In genomic region chr2:234768608-234769196, GRCh38 we compare ENCODE assay signal across 19 cellular contexts.
DNase-seq lines count a peak whose midpoint lies in the region; ATAC-seq and TF ChIP-seq lines count a peak whose summit lies in the region.
"Had no signal": no experiment of that assay in that cellular context is flagged by ENCODE, and none has a peak within 500 bp of the region (broad histone marks: within the 10 kb centered on the region; RNA-seq: fewer than 3 reads in every experiment).

No MANE protein-coding gene starts in this region.

- no peak overlapping the region for H2AK9ac ChIP-seq in IMR-90 (replicated peaks; ENCODE audit: low read depth, low read length, poor library complexity)

- H3K36me3 ChIP-seq in IMR-90 (ENCODE audit: control insufficient read depth, insufficient read depth, low read length) (no peaks in the 10 kb centered on the region), neuronal stem cell (replicated peaks in 1 of 2; ENCODE audit: control insufficient read depth in 2 of 2, insufficient read depth in 2 of 2, low read length in 2 of 2) (no peaks in the 10 kb centered on the region)
- H3K36me3 ChIP-seq: BLaER1 treated with 17β-estradiol and CSF1 and Interleukin-3, amounts not matched to agents 10 nM and 100 nM; SJCRH30 had no signal

- dilution Hi-C loops in IMR-90 (cut with HindIII; ENCODE audit: low sequenced_read_pairs, unreplicated experiment), result no loop called here

- H3K27me3 ChIP-seq in IMR-90 (ENCODE audit: control insufficient read depth, insufficient read depth, low read length) (no peaks in the 10 kb centered on the region), neuronal stem cell (ENCODE audit: control insufficient read depth in 3 of 3, insufficient read depth in 3 of 3, low read depth in 1 of 3, low read length in 3 of 3) (no peaks in the 10 kb centered on the region)
- H3K27me3 ChIP-seq: BLaER1 treated with 17β-estradiol and CSF1 and Interleukin-3, amounts not matched to agents 10 nM and 100 nM; SJCRH30 had no signal

- no peak overlapping the region for H3K9ac ChIP-seq in IMR-90 (ENCODE audit: low read depth, low read length)
- no peak overlapping the region for H3K9ac ChIP-seq in neuronal stem cell (ENCODE audit: low read depth, low read length, poor library complexity)
- H3K9ac ChIP-seq: BLaER1 treated with 17β-estradiol and CSF1 and Interleukin-3, amounts not matched to agents 10 nM and 100 nM had no signal

- no peak overlapping the region for H2BK12ac ChIP-seq in neuronal stem cell (ENCODE audit: low read length)

- H3K79me1 ChIP-seq in IMR-90 (ENCODE audit: low read depth in 1 of 2, low read length in 2 of 2) (no peaks in the 10 kb centered on the region), neuronal stem cell (ENCODE audit: low read depth, low read length) (no peaks in the 10 kb centered on the region)

- in situ Hi-C loops in IMR-90 (cut with MboI; ENCODE audit: low sequenced_read_pairs), result no loop called here

- TF ChIP-seq RAD21 in IMR-90 (IDR thresholded peaks at IDR 0.05; ENCODE audit: low read length), result no peak

- peak overlapping the region; percentile 50 to 57; a peak in 2 of 4 replicates for H4K8ac ChIP-seq in IMR-90 (ENCODE audit: low read depth in 2 of 2, low read length in 2 of 2)
- H4K8ac ChIP-seq in neuronal stem cell (ENCODE audit: low read depth, low read length), result no peak overlapping the region

- peak overlapping the region; percentile 80 for H2BK20ac ChIP-seq in IMR-90 (ENCODE audit: low read depth, low read length)

- BruUV-seq in IMR-90 (replicated peaks; lab: Mats Ljungman, UMichigan), result no TSS peak

- peak overlapping the region; percentile 78 for H4K5ac ChIP-seq in IMR-90 (ENCODE audit: low read depth, low read length)

- intact Hi-C loops in IMR-90 (cut with micrococcal nuclease), result no loop called here

- H3K23ac ChIP-seq in IMR-90 (ENCODE audit: low read depth, low read length) (no peak overlapping the region), neuronal stem cell (ENCODE audit: low read depth, low read length, poor library complexity) (no peak overlapping the region)

- H2BK5ac ChIP-seq in IMR-90 (ENCODE audit: low read depth, low read length, poor library complexity, severe bottlenecking) (peak overlapping the region; percentile 26), neuronal stem cell (ENCODE audit: low read length) (no peak overlapping the region)

- H3K4me1 ChIP-seq in IMR-90 (ENCODE audit: control insufficient read depth, insufficient read depth, low read length) (peaks cover 34% of the 10 kb centered on the region), neuronal stem cell (ENCODE audit: control insufficient read depth in 2 of 2, insufficient read depth in 1 of 2, low read depth in 1 of 2, low read length in 2 of 2) (peaks cover 20 to 25% of the 10 kb centered on the region in 2 donors)
- H3K4me1 ChIP-seq: BLaER1 treated with 17β-estradiol and CSF1 and Interleukin-3, amounts not matched to agents 10 nM and 100 nM had no signal

- H3K9me3 ChIP-seq in IMR-90 (ENCODE audit: control insufficient read depth, insufficient read depth, low read length), result no peaks in the 10 kb centered on the region
- peaks cover 0 to 3% of the 10 kb centered on the region in 2 donors for H3K9me3 ChIP-seq in neuronal stem cell (replicated peaks in 1 of 2; ENCODE audit: control insufficient read depth in 2 of 2, insufficient read depth in 1 of 2, low read depth in 1 of 2, low read length in 2 of 2)
- H3K9me3 ChIP-seq: SJCRH30 had no signal

- H2AFZ ChIP-seq in IMR-90 (replicated peaks; ENCODE audit: low read length, poor library complexity) (peak overlapping the region; percentile 27), neuronal stem cell (ENCODE audit: low read length) (no peak overlapping the region)
- H2AFZ ChIP-seq: PC-9 had no signal

- DNase-seq in AG20443 (ENCODE audit: low spot score) (peak; percentile 75), IMR-90 (peak; percentile 29), fibroblast of the aortic adventitia (ENCODE audit: low read depth) (peak; percentile 60), neuronal stem cell (ENCODE audit: low spot score) (no peak), hypothalamus (lab: John Stamatoyannopoulos, UW) (no peak), foreskin melanocyte (no peak), LoVo (ENCODE audit: low spot score) (no peak), caudate nucleus (lab: John Stamatoyannopoulos, UW) (no peak)
- DNase-seq: Calu3; CD8-positive, alpha-beta T cell; H9; KBM-7; NCI-H1436; NCI-H2029; NCI-H2171; NCI-H526; PC-9; SJCRH30 had no signal

- no CpG with 5 or more reads among the region's 9 CpGs for WGBS in IMR-90 (ENCODE audit: extremely low coverage in 2 of 2, insufficient read length in 1 of 2), 2 experiments
- no CpG with 5 or more reads among the region's 9 CpGs for WGBS in neuronal stem cell (ENCODE audit: extremely low coverage in 2 of 2, insufficient read length in 2 of 2, insufficient replicate concordance in 1 of 2), 2 donors

- peak overlapping the region; percentile 47; the same call in 2 of the 3 replicates for H2BK15ac ChIP-seq in IMR-90 (ENCODE audit: low read depth, low read length)
- peak overlapping the region; percentile 23 for H2BK15ac ChIP-seq in neuronal stem cell (ENCODE audit: low read length)

- H3K14ac ChIP-seq in IMR-90 (replicated peaks; ENCODE audit: low read depth, low read length), result peak overlapping the region; percentile 45
- no peak overlapping the region for H3K14ac ChIP-seq in neuronal stem cell (ENCODE audit: low read length)

- no peak for ATAC-seq in IMR-90 (ENCODE audit: low read depth)
- ATAC-seq: CD8-positive, alpha-beta T cell had no signal

- H2AK5ac ChIP-seq in IMR-90 (ENCODE audit: low read depth, low read length), result peak overlapping the region; percentile 79
- peak overlapping the region; percentile 30 for H2AK5ac ChIP-seq in neuronal stem cell (ENCODE audit: low read depth, low read length)

- H3K18ac ChIP-seq in IMR-90 (ENCODE audit: low read depth, low read length) (peak overlapping the region; percentile 80), neuronal stem cell (ENCODE audit: low read length) (peak overlapping the region; percentile 4)

- H3K27ac ChIP-seq in IMR-90 (ENCODE audit: insufficient read depth, low read length) (peak overlapping the region; percentile 90; the same call in 1 of the 2 replicates), neuronal stem cell (replicated peaks; ENCODE audit: low read length) (no peak overlapping the region), caudate nucleus (ENCODE audit: low read depth, low read length) (no peak overlapping the region)
- H3K27ac ChIP-seq: BLaER1 treated with 17β-estradiol and CSF1 and Interleukin-3, amounts not matched to agents 10 nM and 100 nM; PC-9 had no signal

- H4K91ac ChIP-seq in IMR-90 (ENCODE audit: insufficient read depth, low read depth, low read length) (peak overlapping the region; percentile 70; the same call in 1 of the 2 replicates), neuronal stem cell (ENCODE audit: low read depth, low read length, poor library complexity) (no peak overlapping the region)

- H2BK120ac ChIP-seq in IMR-90 (ENCODE audit: low read depth, low read length) (peak overlapping the region; percentile 55), neuronal stem cell (ENCODE audit: low read depth, low read length) (no peak overlapping the region)

- POLR2A ChIA-PET in IMR-90 (lab: Charles Lee; ENCODE audit: unreplicated experiment), result no interaction called here

- peak overlapping the region; percentile 75 for H3K4ac ChIP-seq in IMR-90 (ENCODE audit: low read depth, low read length)
- H3K4ac ChIP-seq in neuronal stem cell (ENCODE audit: low read length), result no peak overlapping the region

- TF ChIP-seq CTCF in IMR-90 (conservative IDR thresholded peaks at IDR 0.05; ENCODE audit: low read depth, low read length) (no peak), fibroblast of the aortic adventitia (IDR thresholded peaks at IDR 0.05; ENCODE audit: insufficient read depth, low read length) (no peak)

- TF ChIP-seq POLR2A in IMR-90 (IDR thresholded peaks at IDR 0.05; ENCODE audit: low read depth, low read length), result no peak

- no peaks in the 10 kb centered on the region for H4K20me1 ChIP-seq in IMR-90 (ENCODE audit: insufficient read depth, low read length)
- H4K20me1 ChIP-seq: BLaER1 treated with 17β-estradiol and CSF1 and Interleukin-3, amounts not matched to agents 10 nM and 100 nM had no signal

- H3K4me3 ChIP-seq in IMR-90 (ENCODE audit: insufficient read depth, low read depth, low read length) (no peak overlapping the region), fibroblast of the aortic adventitia (ENCODE audit: low read depth, low read length) (no peak overlapping the region), neuronal stem cell (ENCODE audit: low read length in 2 of 2) (no peak overlapping the region)
- H3K4me3 ChIP-seq: BLaER1 treated with 17β-estradiol and CSF1 and Interleukin-3, amounts not matched to agents 10 nM and 100 nM; PC-9; SJCRH30 had no signal

- H3K4me2 ChIP-seq in IMR-90 (ENCODE audit: low read depth, low read length) (no peak overlapping the region), neuronal stem cell (ENCODE audit: insufficient read depth, low read length, poor library complexity, severe bottlenecking) (no peak overlapping the region)
- H3K4me2 ChIP-seq: BLaER1 treated with 17β-estradiol and CSF1 and Interleukin-3, amounts not matched to agents 10 nM and 100 nM; PC-9 had no signal

- no peak overlapping the region for H3K56ac ChIP-seq in IMR-90 (ENCODE audit: extremely low read depth, insufficient read depth, low read length)

- CTCF ChIA-PET in IMR-90 (lab: Yijun Ruan, JAX), result interaction anchor here (0.6 kb wide), 1 partner anchor 182 kb away, joined by 4 read pairs; no protein-coding TSS in a partner anchor

- peaks cover 11% of the 10 kb centered on the region for H3K9me1 ChIP-seq in IMR-90 (ENCODE audit: insufficient read depth, low read length)

TF ChIP-seq in IMR-90, 13 proteins besides CTCF, POLR2A, EP300 and RAD21:
- no peak for TF ChIP-seq BHLHE40 (IDR thresholded peaks at IDR 0.05; ENCODE audit: low read depth, low read length)
- TF ChIP-seq MXI1 (IDR thresholded peaks at IDR 0.05; ENCODE audit: borderline replicate concordance, low read depth, low read length), result no peak
- TF ChIP-seq CHD1 (IDR thresholded peaks at IDR 0.05; ENCODE audit: low read depth, low read length), result no peak
- TF ChIP-seq USF2 (IDR thresholded peaks at IDR 0.05; ENCODE audit: low read depth, low read length), result no peak
- no peak for TF ChIP-seq SMC3 (IDR thresholded peaks at IDR 0.05; ENCODE audit: low read depth, low read length)
- TF ChIP-seq RCOR1 (IDR thresholded peaks at IDR 0.05; ENCODE audit: insufficient replicate concordance, low read length), result no peak
- TF ChIP-seq RFX5 (IDR thresholded peaks at IDR 0.05; ENCODE audit: low read depth, low read length), result no peak

Comparison
In these comparisons a context has a peak if more than half of its experiments do, and no peak if none do; other contexts are left out.
1. DNase-seq: peak in AG20443 (single experiment), IMR-90 (single experiment) and fibroblast of the aortic adventitia (single experiment); none in neuronal stem cell (single experiment), hypothalamus (0 of 51), foreskin melanocyte (single experiment), LoVo (single experiment) and caudate nucleus (0 of 61).